In genomic region chr12:48302161-48302896, GRCh38 we compare ENCODE assay signal across 14 cellular contexts. TPM values are rescaled to one million over a fixed set of nuclear protein-coding genes. Genes with fewer than 3 reads are reported as not detected.
DNase-seq lines count a peak whose midpoint lies in the region; ATAC-seq and TF ChIP-seq lines count a peak whose summit lies in the region.
"Had no signal": no experiment of that assay in that cellular context is flagged by ENCODE, and none has a peak within 500 bp of the region (broad histone marks: within the 10 kb centered on the region; RNA-seq: fewer than 3 reads in every experiment).

No MANE protein-coding gene starts in this region.

- WGBS in urinary bladder, result 75% methylated on average over 2 of the region's 2 CpGs

- no peaks in the 10 kb centered on the region for H3K4me1 ChIP-seq in mucosa of descending colon (ENCODE audit: low read depth)
- no peaks in the 10 kb centered on the region for H3K4me1 ChIP-seq in urinary bladder (ENCODE audit: insufficient read depth)

- peak overlapping the region; percentile 38 for H3K27ac ChIP-seq in urinary bladder (ENCODE audit: low read depth)

- H3K4me3 Mint-ChIP-seq in activated T-helper 2 cell treated with anti-CD3 and anti-CD28 coated beads, Interferon-gamma antibody, Interleukin-2, Interleukin-4, amounts not matched to agents 10 μg/mL and 5 μg/mL and 100 μg/mL, durations not matched to agents 14 hours and 24 hours and 36 hours (ENCODE audit: low read depth), result no peak overlapping the region
- H3K4me3 Mint-ChIP-seq: B cell; CD4-positive, alpha-beta T cell; H9 had no signal

- intact Hi-C loops in mucosa of descending colon (cut with DNase I, micrococcal nuclease), result no loop called here
- intact Hi-C loops in activated T-helper 2 cell treated with anti-CD3 and anti-CD28 coated beads, Interferon-gamma antibody, Interleukin-2, Interleukin-4, amounts not matched to agents 10 μg/mL and 5 μg/mL and 100 μg/mL, durations not matched to agents 14 hours and 24 hours and 36 hours (cut with micrococcal nuclease), result no loop called here

- no peak overlapping the region for H3K27ac Mint-ChIP-seq in activated T-helper 2 cell treated with anti-CD3 and anti-CD28 coated beads, Interferon-gamma antibody, Interleukin-2, Interleukin-4, amounts not matched to agents 10 μg/mL and 5 μg/mL and 100 μg/mL, durations not matched to agents 14 hours and 24 hours and 36 hours
- H3K27ac Mint-ChIP-seq: B cell; CD4-positive, alpha-beta T cell; H9 had no signal

- H3K4me3 ChIP-seq in LNCaP clone FGC (ENCODE audit: low read depth, low read length), result no peak overlapping the region
- H3K4me3 ChIP-seq in fibroblast of pulmonary artery (replicated peaks; ENCODE audit: low read depth, low read length), result no peak overlapping the region
- H3K4me3 ChIP-seq in mucosa of descending colon, result no peak overlapping the region
- H3K4me3 ChIP-seq in urinary bladder (ENCODE audit: low read depth, low read length), result no peak overlapping the region

- DNase-seq in LNCaP clone FGC (ENCODE audit: low read depth) (peak; percentile 23), fibroblast of pulmonary artery (ENCODE audit: low read depth) (peak; percentile 10), mucosa of descending colon (no peak), mucosa of gallbladder (ENCODE audit: low spot score) (no peak)
- DNase-seq in activated T-helper 2 cell treated with anti-CD3 and anti-CD28 coated beads, Interferon-gamma antibody, Interleukin-2, Interleukin-4, amounts not matched to agents 10 μg/mL and 5 μg/mL and 100 μg/mL, durations not matched to agents 14 hours and 24 hours and 36 hours (ENCODE audit: low spot score), result no peak
- DNase-seq: C1 segment of cervical spinal cord; Calu3; CD4-positive, alpha-beta T cell; DMS 273 treated with DMSO at 0.1 percent for 48 hours; GOT3; H9 had no signal

- no peak for TF ChIP-seq CTCF in LNCaP clone FGC (IDR thresholded peaks at IDR 0.05; ENCODE audit: control insufficient read depth, extremely low read depth, insufficient read depth)
- no peak for TF ChIP-seq CTCF in fibroblast of pulmonary artery (IDR thresholded peaks at IDR 0.05; ENCODE audit: low read length, missing control alignments)
- TF ChIP-seq CTCF in mucosa of descending colon (IDR thresholded peaks at IDR 0.05), result no peak

- no peaks in the 10 kb centered on the region for H3K36me3 ChIP-seq in mucosa of descending colon (ENCODE audit: low read depth)
- no peaks in the 10 kb centered on the region for H3K36me3 ChIP-seq in urinary bladder (ENCODE audit: insufficient read depth)

- H3K9me3 ChIP-seq in mucosa of descending colon, result no peaks in the 10 kb centered on the region

- H3K27me3 Mint-ChIP-seq in activated T-helper 2 cell treated with anti-CD3 and anti-CD28 coated beads, Interferon-gamma antibody, Interleukin-2, Interleukin-4, amounts not matched to agents 10 μg/mL and 5 μg/mL and 100 μg/mL, durations not matched to agents 14 hours and 24 hours and 36 hours (ENCODE audit: low read depth), result peaks cover 9% of the 10 kb centered on the region

- H3K36me3 Mint-ChIP-seq in activated T-helper 2 cell treated with anti-CD3 and anti-CD28 coated beads, Interferon-gamma antibody, Interleukin-2, Interleukin-4, amounts not matched to agents 10 μg/mL and 5 μg/mL and 100 μg/mL, durations not matched to agents 14 hours and 24 hours and 36 hours (ENCODE audit: low read depth), result no peaks in the 10 kb centered on the region

- H3K4me1 Mint-ChIP-seq in activated T-helper 2 cell treated with anti-CD3 and anti-CD28 coated beads, Interferon-gamma antibody, Interleukin-2, Interleukin-4, amounts not matched to agents 10 μg/mL and 5 μg/mL and 100 μg/mL, durations not matched to agents 14 hours and 24 hours and 36 hours (ENCODE audit: low read depth), result no peaks in the 10 kb centered on the region
- H3K4me1 Mint-ChIP-seq: B cell had no signal

- no peaks in the 10 kb centered on the region for H3K9me3 Mint-ChIP-seq in activated T-helper 2 cell treated with anti-CD3 and anti-CD28 coated beads, Interferon-gamma antibody, Interleukin-2, Interleukin-4, amounts not matched to agents 10 μg/mL and 5 μg/mL and 100 μg/mL, durations not matched to agents 14 hours and 24 hours and 36 hours
- H3K9me3 Mint-ChIP-seq: CD4-positive, alpha-beta T cell had no signal

- ATAC-seq in mucosa of descending colon (peak; percentile 53), HG02759 (IDR thresholded peaks at IDR 0.05; ENCODE audit: unreplicated experiment) (no peak)

RNA-seq across cellular contexts. Expression of gene ZNF641, which starts 48.4 kb away (rescaled TPM):
- total RNA-seq in mucosa of descending colon (10 to 100 TPM; 12.9 to 20.7 (median 13.5) TPM), urinary bladder (43.7 TPM), mucosa of gallbladder (29.9 TPM)
- 13.4 TPM for polyA plus RNA-seq in urinary bladder
- 5.4 and 6.4 TPM in 2 replicates for total RNA-seq in activated T-helper 2 cell treated with anti-CD3 and anti-CD28 coated beads, Interferon-gamma antibody, Interleukin-2, Interleukin-4, amounts not matched to agents 10 μg/mL and 5 μg/mL and 100 μg/mL, durations not matched to agents 14 hours and 24 hours and 36 hours

Comparison
In these comparisons a context has a peak if more than half of its experiments do, and no peak if none do; other contexts are left out.
1. DNase-seq: peak in LNCaP clone FGC (single experiment) and fibroblast of pulmonary artery (single experiment); none in mucosa of descending colon (0 of 3), mucosa of gallbladder (single experiment) and activated T-helper 2 cell treated with anti-CD3 and anti-CD28 coated beads, Interferon-gamma antibody, Interleukin-2, Interleukin-4, amounts not matched to agents 10 μg/mL and 5 μg/mL and 100 μg/mL, durations not matched to agents 14 hours and 24 hours and 36 hours (single experiment).